Comparison of ENCODE assay signal across 8 cellular contexts in genomic region chr2:60560734-60561649, GRCh38. TPM values are rescaled to one million over a fixed set of nuclear protein-coding genes. Genes with fewer than 3 reads are reported as not detected.
A peak's percentile ranks its signal among the peaks of the same experiment; 100 is the strongest.
DNase-seq lines count a peak whose midpoint lies in the region; ATAC-seq, FAIRE-seq and TF ChIP-seq lines count a peak whose summit lies in the region.

No MANE protein-coding gene starts in this region.

- H3K79me2 ChIP-seq in MM.1S (ENCODE audit: low read length) = no peaks in the 10 kb centered on the region
- H3K79me2 ChIP-seq in GM12878 (ENCODE audit: control insufficient read depth, insufficient read depth, low read length) = peaks cover 2% of the 10 kb centered on the region; the same call in 1 of the 2 replicates
- H3K79me2 ChIP-seq in mesendoderm (ENCODE audit: control insufficient read depth, insufficient read depth, low read length) = no peaks in the 10 kb centered on the region

- H3K4ac ChIP-seq in mesendoderm (ENCODE audit: low read depth, low read length) = no peak overlapping the region

- H2AFZ ChIP-seq in MM.1S (ENCODE audit: low read length) = no peak overlapping the region
- no peak overlapping the region for H2AFZ ChIP-seq in GM12878 (ENCODE audit: control insufficient read depth, low read depth, low read length)

- no peak for TF ChIP-seq EP300 in GM12878 (IDR thresholded peaks at IDR 0.05; ENCODE audit: borderline replicate concordance in 1 of 2, control insufficient read depth in 1 of 2, low read depth in 2 of 2, low read length in 2 of 2)

- no peaks in the 10 kb centered on the region for H3K36me3 ChIP-seq in MM.1S (replicated peaks; ENCODE audit: insufficient read depth, low read length)
- no peaks in the 10 kb centered on the region for H3K36me3 ChIP-seq in GM12878 (ENCODE audit: control insufficient read depth in 2 of 2, insufficient read depth in 2 of 2, low read length in 1 of 2)
- H3K36me3 ChIP-seq in mesendoderm (ENCODE audit: control insufficient read depth, insufficient read depth, low read length) = no peaks in the 10 kb centered on the region

- no peaks in the 10 kb centered on the region for H4K20me1 ChIP-seq in MM.1S (ENCODE audit: insufficient read depth, low read length)
- H4K20me1 ChIP-seq in GM12878 (ENCODE audit: control insufficient read depth, insufficient read depth) = no peaks in the 10 kb centered on the region

- H3K27me3 ChIP-seq in MM.1S (replicated peaks; ENCODE audit: insufficient read depth, low read length) (peaks cover 12% of the 10 kb centered on the region; the same call in 1 of the 2 replicates), GM12878 (replicated peaks in 1 of 2; ENCODE audit: control insufficient read depth in 2 of 2, insufficient read depth in 2 of 2, low read length in 1 of 2) (peaks cover 0 to 3% of the 10 kb centered on the region in 2 experiments; a peak in 2 of 4 replicates), mesendoderm (ENCODE audit: insufficient read depth, low read length, poor library complexity) (no peaks in the 10 kb centered on the region)

- no peak overlapping the region for H2BK15ac ChIP-seq in mesendoderm (replicated peaks; ENCODE audit: low read depth)

- no peak overlapping the region for H2AK5ac ChIP-seq in mesendoderm (ENCODE audit: low read length)

- 15% methylated on average over 5 of the region's 5 CpGs for WGBS in GM12878 (ENCODE audit: insufficient coverage, insufficient replicate concordance, low lambda C conversion rate, missing lambda C conversion rate)
- no CpG with 5 or more reads among the region's 5 CpGs for WGBS in mesendoderm (ENCODE audit: extremely low coverage, insufficient coverage, low lambda C conversion rate)

- TF ChIP-seq RAD21 in GM12878 (IDR thresholded peaks at IDR 0.05; ENCODE audit: insufficient read depth, low read depth, low read length) = no peak

- peaks cover 4% of the 10 kb centered on the region; the same call in 1 of the 2 replicates for H3F3A ChIP-seq in MM.1S (ENCODE audit: insufficient read depth, low read length)

- no peak overlapping the region for H4K5ac ChIP-seq in mesendoderm (ENCODE audit: low read length)

- no peak for TF ChIP-seq POLR2A in GM12878 (IDR thresholded peaks at IDR 0.05; ENCODE audit: low read depth, low read length)

- H3K27ac ChIP-seq in MM.1S (ENCODE audit: low read length) (no peak overlapping the region), GM12878 (ENCODE audit: control insufficient read depth, insufficient read depth) (no peak overlapping the region), mesendoderm (ENCODE audit: low read depth, low read length) (no peak overlapping the region)

- H3K9me3 ChIP-seq in MM.1S (replicated peaks; ENCODE audit: insufficient read depth, low read length) (no peaks in the 10 kb centered on the region), GM12878 (replicated peaks; ENCODE audit: control insufficient read depth, insufficient read depth, low read length) (no peaks in the 10 kb centered on the region)

- RAD21 ChIA-PET in GM12878 (lab: Charles Lee; ENCODE audit: unreplicated experiment) = interaction anchor here (0.9 to 1.6 kb wide), 4 partner anchors 10 to 80 kb away, joined by 3 to 8 read pairs (median 4); no protein-coding TSS in a partner anchor

- peak; percentile 72 for TF ChIP-seq CTCF in MM.1S (IDR thresholded peaks at IDR 0.05; ENCODE audit: low read length)
- peak; percentile 36 to 57 (median 57); a peak in 5 of 6 replicates for TF ChIP-seq CTCF in GM12878 (IDR thresholded peaks at IDR 0.05 in 2 of 3, conservative IDR thresholded peaks at IDR 0.05 in 1 of 3; ENCODE audit: control insufficient read depth in 2 of 3, extremely low read depth in 1 of 3, insufficient read depth in 1 of 3, low read depth in 3 of 3, low read length in 3 of 3)

- H3K4me2 ChIP-seq in MM.1S (ENCODE audit: low read depth, low read length) = no peak overlapping the region; the same call in 1 of the 2 replicates
- H3K4me2 ChIP-seq in GM12878 (ENCODE audit: control insufficient read depth, insufficient read depth) = no peak overlapping the region
- H3K4me2 ChIP-seq in mesendoderm (ENCODE audit: low read length) = no peak overlapping the region

- POLR2A ChIA-PET in GM12878 (lab: Charles Lee) = no interaction called here

- H3K9me2 ChIP-seq in MM.1S (replicated peaks; ENCODE audit: insufficient read depth, low read length) = no peaks in the 10 kb centered on the region

- peak; percentile 62 for FAIRE-seq in GM12878 (lab: Jason Lieb, UNC)

- H3K79me1 ChIP-seq in mesendoderm (ENCODE audit: low read length) = no peaks in the 10 kb centered on the region

- no peak overlapping the region for H3K23ac ChIP-seq in mesendoderm (ENCODE audit: low read length)

- no peak overlapping the region for H3K9ac ChIP-seq in MM.1S (ENCODE audit: low read length)
- no peak overlapping the region for H3K9ac ChIP-seq in GM12878 (ENCODE audit: control insufficient read depth, insufficient read depth, low read length)
- H3K9ac ChIP-seq in mesendoderm (ENCODE audit: low read length) = no peak overlapping the region

- no peak overlapping the region for H2BK5ac ChIP-seq in mesendoderm (ENCODE audit: low read length)

- in situ Hi-C loops in GM12878 (cut with MboI) = loop anchor here (10.0 kb wide), 1 partner anchor 1536 kb away; no protein-coding TSS in a partner anchor

- intact Hi-C loops in GM12878 (cut with micrococcal nuclease; ENCODE audit: unreplicated experiment) = loop anchor here (2.0 to 5.0 kb wide), 2 partner anchors 82 to 111 kb away; no protein-coding TSS in a partner anchor

- ATAC-seq in GM21529 (IDR thresholded peaks at IDR 0.05; ENCODE audit: unreplicated experiment) = peak; percentile 48
- peak; percentile 93 for ATAC-seq in GM12878
- no peak for ATAC-seq in HG03045 (IDR thresholded peaks at IDR 0.05; ENCODE audit: unreplicated experiment)

- no peak overlapping the region for H4K8ac ChIP-seq in mesendoderm (ENCODE audit: low read depth, low read length)

- H2BK120ac ChIP-seq in mesendoderm (ENCODE audit: low read depth, low read length) = no peak overlapping the region

- SMC1A ChIA-PET in GM12878 (lab: Charles Lee; ENCODE audit: uncharacterized antibody, unreplicated experiment) = interaction anchor here (0.6 to 1.5 kb wide), 7 partner anchors 15 to 1251 kb away, joined by 3 to 6 read pairs (median 3); no protein-coding TSS in a partner anchor

- no peak overlapping the region for H3K4me3 ChIP-seq in MM.1S (ENCODE audit: low read length)
- no peak overlapping the region for H3K4me3 ChIP-seq in GM12878
- no peak overlapping the region for H3K4me3 ChIP-seq in mesendoderm (ENCODE audit: low read length)

- DNase-seq in NCI-H2081 (lab: John Stamatoyannopoulos, UW) (peak; percentile 32 to 51), NCI-H2081 treated with DMSO at 0.1 percent for 48 hours (lab: John Stamatoyannopoulos, UW) (no peak), MM.1S (peak; percentile 59), GM12878 (ENCODE audit: low read depth, low spot score) (no peak), mesendoderm (peak; percentile 64), HPDE6-E6E7 (ENCODE audit: extremely low spot score) (no peak)

- no peak overlapping the region for H3K18ac ChIP-seq in mesendoderm (ENCODE audit: low read length)

- CTCF ChIA-PET in GM12878 (lab: Yijun Ruan, JAX) = interaction anchor here (0.6 to 6.5 kb wide), 17 partner anchors 10 to 1267 kb away, joined by 3 to 49 read pairs (median 5); no protein-coding TSS in a partner anchor

- peaks cover 11% of the 10 kb centered on the region for H3K4me1 ChIP-seq in MM.1S (ENCODE audit: low read length)
- peaks cover 4% of the 10 kb centered on the region for H3K4me1 ChIP-seq in GM12878 (ENCODE audit: control insufficient read depth, insufficient read depth, low read length)
- H3K4me1 ChIP-seq in mesendoderm (ENCODE audit: control insufficient read depth, low read depth, low read length) = no peaks in the 10 kb centered on the region

- no TSS peak for BruUV-seq in GM12878 (replicated peaks; lab: Mats Ljungman, UMichigan)

- H3K56ac ChIP-seq in mesendoderm (ENCODE audit: low read length) = no peak overlapping the region

TF ChIP-seq in GM12878, 131 proteins besides CTCF, POLR2A, EP300 and RAD21 (continues in another document):
- no peak for TF ChIP-seq SMAD5 (IDR thresholded peaks at IDR 0.05; ENCODE audit: low read depth)
- TF ChIP-seq YY1 (IDR thresholded peaks at IDR 0.05; ENCODE audit: low read depth, low read length) = peak; percentile 39; the same call in 1 of the 2 replicates
- peak; percentile 52 for TF ChIP-seq SMC3 (IDR thresholded peaks at IDR 0.05; ENCODE audit: borderline replicate concordance, low read length)
- no peak for TF ChIP-seq ATF2 (IDR thresholded peaks at IDR 0.05; ENCODE audit: low read length)
- TF ChIP-seq EZH2 (IDR thresholded peaks at IDR 0.05; ENCODE audit: borderline replicate concordance, control insufficient read depth, low read depth, low read length) = peak; percentile 77; the same call in 1 of the 2 replicates
- no peak for TF ChIP-seq SIN3A (IDR thresholded peaks at IDR 0.05; ENCODE audit: low read depth, low read length)

RNA-seq across cellular contexts. Expression of gene BCL11A, which starts 7.5 kb away (rescaled TPM):
- 2.6 and 3.2 TPM in 2 replicates for total RNA-seq in GM12878 (2013; cell fraction: nucleolus; rRNA removed)
- total RNA-seq in GM12878 (2014; rRNA removed) (12.6 and 13.2 TPM in 2 replicates), GM12878 (2014; rRNA removed; fragmentation: Illumina TruSeq; extraction: Trizol) (9.4 and 11.1 TPM in 2 replicates), GM12878 (2021) (22.7 and 26.6 TPM in 2 replicates)
- polyA plus RNA-seq in GM12878 (2011; ENCODE audit: low read depth) = 13.7 TPM
- polyA plus RNA-seq in GM12878 (2011; rRNA removed) (not detected in 2 replicates), GM12878 (2014; fragmentation: Illumina TruSeq; extraction: Trizol) (10.7 and 11.1 TPM in 2 replicates), GM12878 (2014; fragmentation: Nextera tagmentation; extraction: Ambion mirVana) (10 to 100 TPM in 1 of 2 experiments, 1 to 10 TPM in 1; 9.0 to 11.2 TPM), GM12878 (2014; rRNA removed) (7.5 and 8.1 TPM in 2 replicates), GM12878 (2016; fragmentation: Nextera tagmentation; extraction: Ambion mirVana) (1 to 10 TPM; 8.4 to 9.9 TPM)
- polyA plus RNA-seq in GM12878 (2011; cell fraction: cytosol; rRNA removed) = not detected in 2 replicates
- polyA plus RNA-seq in GM12878 (2011; cell fraction: nucleus; rRNA removed) = not detected in 2 replicates
- polyA plus RNA-seq in GM12878 (2012) = 21.4 TPM in 2 replicates
- polyA minus RNA-seq in GM12878 (2011; rRNA and poly(A)+ RNA removed) = not detected in 2 replicates
- not detected in 2 replicates for polyA minus RNA-seq in GM12878 (2011; cell fraction: cytosol; rRNA and poly(A)+ RNA removed)
- not detected in 2 replicates for polyA minus RNA-seq in GM12878 (2011; cell fraction: nucleus; rRNA and poly(A)+ RNA removed)
- 45.5 TPM for polyA plus RNA-seq in mesendoderm (2013, experiment 1 of 2)
- polyA plus RNA-seq in mesendoderm (2013, experiment 2 of 2) = 46.4 TPM

Comparison
In these comparisons a context has a peak if more than half of its experiments do, and no peak if none do; other contexts are left out.
1. DNase-seq: peak in NCI-H2081 (2 of 2), MM.1S (single experiment) and mesendoderm (single experiment); none in NCI-H2081 treated with DMSO at 0.1 percent for 48 hours (single experiment), GM12878 (single experiment) and HPDE6-E6E7 (single experiment).